ENCODE assay signal across 8 cellular contexts in genomic region chrX:64395568-64395929, GRCh38. TPM values are rescaled to one million over a fixed set of nuclear protein-coding genes. Genes with fewer than 3 reads are reported as not detected.
DNase-seq lines count a peak whose midpoint lies in the region; ATAC-seq and TF ChIP-seq lines count a peak whose summit lies in the region.

No MANE protein-coding gene starts in this region.

- peak overlapping the region; percentile 94 for H3K4me3 Mint-ChIP-seq in CD8-positive, alpha-beta T cell

- WGBS in gastroesophageal sphincter (ENCODE audit: low coverage in 1 of 2), 2 donors, result 0 to 14% methylated on average over 3 to 4 of the region's 4 CpGs
- WGBS in stomach, 5 donors, result 1 to 15% (median 4%) methylated on average over 4 of the region's 4 CpGs

- no peaks in the 10 kb centered on the region for H4K20me1 ChIP-seq in KMS-11 (ENCODE audit: insufficient read depth)

- H3K9ac ChIP-seq in KMS-11, result no peak overlapping the region

- CTCF ChIA-PET in CD8-positive, alpha-beta T cell (lab: Charles Lee), result no interaction called here

- H3K36me3 ChIP-seq in CD8-positive, alpha-beta T cell (ENCODE audit: insufficient read depth, low read length), result no peaks in the 10 kb centered on the region
- H3K36me3 ChIP-seq in KMS-11 (ENCODE audit: insufficient read depth) (no peaks in the 10 kb centered on the region), gastroesophageal sphincter (no peaks in the 10 kb centered on the region), stomach (no peaks in the 10 kb centered on the region)

- TF ChIP-seq EP300 in gastroesophageal sphincter (IDR thresholded peaks at IDR 0.05) (no peak), stomach (IDR thresholded peaks at IDR 0.05) (no peak)

- in situ Hi-C loops in ACHN (cut with HindIII; ENCODE audit: low pct_ligation_motif_present, low pct_unique_long_range_greater_than_20kb, low sequenced_read_pairs), result no loop called here

- peaks cover 4% of the 10 kb centered on the region for H3K4me1 ChIP-seq in CD8-positive, alpha-beta T cell (ENCODE audit: insufficient read depth, low read length)
- H3K4me1 ChIP-seq in KMS-11 (ENCODE audit: low read depth, poor library complexity, severe bottlenecking) (peaks cover 9% of the 10 kb centered on the region), gastroesophageal sphincter (peaks cover 0 to 5% (median 0%) of the 10 kb centered on the region in 3 donors), stomach (peaks cover 0 to 11% (median 4%) of the 10 kb centered on the region in 4 donors)

- intact Hi-C loops in CD8-positive, alpha-beta T cell (cut with DNase I, micrococcal nuclease), result loop anchor here (1.0 to 10.0 kb wide), 11 partner anchors 189 to 1139 kb away; partner anchors contain the start of genes LAS1L (in 2 of the 2), ZC3H12B (in 2 of the 2), ZC4H2 (in 2 of the 2) and AMER1 (in 1 of the 2)
- intact Hi-C loops in stomach (cut with DNase I; ENCODE audit: low total_unique reads), result no loop called here

- TF ChIP-seq POLR2A in gastroesophageal sphincter (IDR thresholded peaks at IDR 0.05), result no peak
- no peak for TF ChIP-seq POLR2A in stomach (IDR thresholded peaks at IDR 0.05)

- H3K36me3 Mint-ChIP-seq in CD8-positive, alpha-beta T cell, result peaks cover 5% of the 10 kb centered on the region

- H3K4me2 ChIP-seq in KMS-11, result peak overlapping the region; percentile 71

- H3K27ac Mint-ChIP-seq in CD8-positive, alpha-beta T cell, result peak overlapping the region; percentile 91

- ATAC-seq in CD8-positive, alpha-beta T cell, result peak; percentile 15
- ATAC-seq in GM21447 (IDR thresholded peaks at IDR 0.05; ENCODE audit: unreplicated experiment), result peak; percentile 30
- no peak for ATAC-seq in gastroesophageal sphincter

- H3K27me3 Mint-ChIP-seq in CD8-positive, alpha-beta T cell (ENCODE audit: low read depth), result no peaks in the 10 kb centered on the region

- H3K9me3 Mint-ChIP-seq in CD8-positive, alpha-beta T cell, result no peaks in the 10 kb centered on the region

- H3K27ac ChIP-seq in CD8-positive, alpha-beta T cell (ENCODE audit: low read depth, low read length), result no peak overlapping the region
- H3K27ac ChIP-seq in KMS-11 (no peak overlapping the region), gastroesophageal sphincter (peak overlapping the region in 1 of 4 donors; percentile 66), stomach (peak overlapping the region in 2 of 5 donors; percentile 72 to 74)

- peak overlapping the region; percentile 98 for H2AFZ ChIP-seq in KMS-11 (ENCODE audit: low read depth)

- H3K79me2 ChIP-seq in KMS-11 (ENCODE audit: insufficient read depth, low read depth), result no peaks in the 10 kb centered on the region

- H3K4me1 Mint-ChIP-seq in CD8-positive, alpha-beta T cell (ENCODE audit: low read depth), result peaks cover 47% of the 10 kb centered on the region

- TF ChIP-seq CTCF in CD8-positive, alpha-beta T cell (IDR thresholded peaks at IDR 0.05), result no peak
- TF ChIP-seq CTCF in KMS-11 (conservative IDR thresholded peaks at IDR 0.05; ENCODE audit: low read depth, low read length) (no peak), gastroesophageal sphincter (IDR thresholded peaks at IDR 0.05) (no peak), stomach (IDR thresholded peaks at IDR 0.05) (no peak)

- POLR2A ChIA-PET in CD8-positive, alpha-beta T cell (lab: Charles Lee), result interaction anchor here (1.5 kb wide), 1 partner anchor 641 kb away, joined by 3 read pairs; a partner anchor contains a TSS

- H3K27me3 ChIP-seq in CD8-positive, alpha-beta T cell (ENCODE audit: insufficient read depth, low read length), result no peaks in the 10 kb centered on the region
- no peaks in the 10 kb centered on the region for H3K27me3 ChIP-seq in KMS-11 (ENCODE audit: insufficient read depth, low read depth)
- no peaks in the 10 kb centered on the region for H3K27me3 ChIP-seq in gastroesophageal sphincter
- no peaks in the 10 kb centered on the region for H3K27me3 ChIP-seq in stomach

- no peak for DNase-seq in CD8-positive, alpha-beta T cell
- DNase-seq in stomach (no peak), ACHN (no peak), SK-N-DZ (ENCODE audit: low spot score) (no peak)
- DNase-seq in activated CD8-positive, alpha-beta memory T cell treated with anti-CD3 and anti-CD28 coated beads, Interleukin-2, amount 50 U/mL, for 4 hours, result no peak

- H3K9me3 ChIP-seq in CD8-positive, alpha-beta T cell (ENCODE audit: low read length), result no peaks in the 10 kb centered on the region
- H3K9me3 ChIP-seq in gastroesophageal sphincter (no peaks in the 10 kb centered on the region), stomach (no peaks in the 10 kb centered on the region)

- peak overlapping the region; percentile 60 for H3K4me3 ChIP-seq in CD8-positive, alpha-beta T cell (ENCODE audit: low read depth, low read length)
- no peak overlapping the region for H3K4me3 ChIP-seq in KMS-11 (IDR thresholded peaks at IDR 0.05; ENCODE audit: insufficient read depth, low read depth, low read length)
- H3K4me3 ChIP-seq in gastroesophageal sphincter, result peak overlapping the region; percentile 69 to 75
- peak overlapping the region; percentile 53 to 78 (median 62) for H3K4me3 ChIP-seq in stomach

RNA-seq across cellular contexts. Expression of gene MTMR8, which starts 0.3 kb away (rescaled TPM):
- 1 to 10 TPM; 2.1 to 2.5 TPM for total RNA-seq in CD8-positive, alpha-beta T cell
- 10 to 100 TPM in 1 of 4 donors, 1 to 10 TPM in 3; 2.3 to 10.7 (median 4.6) TPM for total RNA-seq in gastroesophageal sphincter
- 10 to 100 TPM in 1 of 5 donors, 1 to 10 TPM in 3, not detected in 1; 1.2 to 22.0 (median 4.6) TPM for total RNA-seq in stomach
- 1 to 10 TPM in 1 of 3 donors, under 1 TPM in 1, not detected in 1; 0.98 to 1.4 TPM for polyA plus RNA-seq in stomach
- 0.28 and 1.7 TPM in 2 replicates for polyA plus RNA-seq in SK-N-DZ (2014; cell fraction: cytosol; rRNA removed)
- 0.37 and 0.51 TPM in 2 replicates for polyA plus RNA-seq in SK-N-DZ (2014; cell fraction: nucleus; rRNA removed)
